21 cellular contexts compared by ENCODE assay signal in genomic region chr7:103687272-103687671, GRCh38.
DNase-seq lines count a peak whose midpoint lies in the region; ATAC-seq, FAIRE-seq and TF ChIP-seq lines count a peak whose summit lies in the region.
"Had no signal": no experiment of that assay in that cellular context is flagged by ENCODE, and none has a peak within 500 bp of the region (broad histone marks: within the 10 kb centered on the region; RNA-seq: fewer than 3 reads in every experiment).

No MANE protein-coding gene starts in this region.

- no peak overlapping the region for H3K23ac ChIP-seq in mesendoderm (ENCODE audit: low read length)

- H2BK120ac ChIP-seq in mesendoderm (ENCODE audit: low read depth, low read length) = no peak overlapping the region

- H3K79me1 ChIP-seq in mesendoderm (ENCODE audit: low read length) = no peaks in the 10 kb centered on the region

- H3K79me2 ChIP-seq in HepG2 (ENCODE audit: insufficient read depth, low read length) (no peaks in the 10 kb centered on the region), mesendoderm (ENCODE audit: control insufficient read depth, insufficient read depth, low read length) (no peaks in the 10 kb centered on the region)

- H3K9ac ChIP-seq in HepG2 (ENCODE audit: insufficient read depth, low read depth, low read length) = no peak overlapping the region
- no peak overlapping the region for H3K9ac ChIP-seq in mesendoderm (ENCODE audit: low read length)
- H3K9ac ChIP-seq: BLaER1 treated with 17β-estradiol and CSF1 and Interleukin-3, amounts not matched to agents 10 nM and 100 nM had no signal

- ATAC-seq in HepG2 (no peak), right lobe of liver (no peak), GM18858 (IDR thresholded peaks at IDR 0.05; ENCODE audit: unreplicated experiment) (no peak)
- ATAC-seq: A549; CD8-positive, alpha-beta T cell had no signal

- H3K4ac ChIP-seq in mesendoderm (ENCODE audit: low read depth, low read length) = no peak overlapping the region

- H3K4me1 ChIP-seq in HepG2 (ENCODE audit: insufficient read depth, low read length) = peaks cover 16% of the 10 kb centered on the region
- no peaks in the 10 kb centered on the region for H3K4me1 ChIP-seq in right lobe of liver
- no peaks in the 10 kb centered on the region for H3K4me1 ChIP-seq in mesendoderm (ENCODE audit: control insufficient read depth, low read depth, low read length)
- H3K4me1 ChIP-seq: A549; BLaER1 treated with 17β-estradiol and CSF1 and Interleukin-3, amounts not matched to agents 10 nM and 100 nM; Caco-2 had no signal

- H3K9me3 ChIP-seq in HepG2 (ENCODE audit: low read length) (no peaks in the 10 kb centered on the region), right lobe of liver (no peaks in the 10 kb centered on the region)
- H3K9me3 ChIP-seq: A549; BLaER1 treated with 17β-estradiol and CSF1 and Interleukin-3, amounts not matched to agents 10 nM and 100 nM; Caco-2 had no signal

- POLR2A ChIA-PET in HepG2 (lab: Yijun Ruan, JAX) = no interaction called here

- TF ChIP-seq CTCF in HepG2 (CRISPR knock-in tag; IDR thresholded peaks at IDR 0.05) (no peak), right lobe of liver (IDR thresholded peaks at IDR 0.05) (no peak)

- no peak overlapping the region for H4K8ac ChIP-seq in mesendoderm (ENCODE audit: low read depth, low read length)

- no peak overlapping the region for H3K27ac ChIP-seq in HepG2 (ENCODE audit: extremely low read length, insufficient read depth, low read length)
- no peak overlapping the region for H3K27ac ChIP-seq in right lobe of liver
- no peak overlapping the region for H3K27ac ChIP-seq in mesendoderm (ENCODE audit: low read depth, low read length)
- H3K27ac ChIP-seq: 22Rv1; A549; BLaER1 treated with 17β-estradiol and CSF1 and Interleukin-3, amounts not matched to agents 10 nM and 100 nM; C4-2B had no signal

- H3K4me3 ChIP-seq in HepG2 (replicated peaks in 1 of 3; ENCODE audit: insufficient read depth in 1 of 3, low read depth in 2 of 3, low read length in 3 of 3) (no peak overlapping the region), right lobe of liver (no peak overlapping the region), mesendoderm (ENCODE audit: low read length) (no peak overlapping the region)
- H3K4me3 ChIP-seq: A549; BLaER1 treated with 17β-estradiol and CSF1 and Interleukin-3, amounts not matched to agents 10 nM and 100 nM had no signal

- H4K5ac ChIP-seq in mesendoderm (ENCODE audit: low read length) = no peak overlapping the region

- FAIRE-seq in HepG2 (lab: Jason Lieb, UNC) = no peak
- FAIRE-seq: A549, D721Med, G401.6, GM12891 had no signal

- peak overlapping the region; percentile 28 for H3K18ac ChIP-seq in mesendoderm (ENCODE audit: low read length)

- H3K36me3 ChIP-seq in HepG2 (replicated peaks in 1 of 2; ENCODE audit: control insufficient read depth in 1 of 2, insufficient read depth in 2 of 2, low read length in 2 of 2) = peaks cover 0 to 8% of the 10 kb centered on the region in 2 experiments; a peak in 2 of 5 replicates
- no peaks in the 10 kb centered on the region for H3K36me3 ChIP-seq in right lobe of liver
- no peaks in the 10 kb centered on the region for H3K36me3 ChIP-seq in mesendoderm (ENCODE audit: control insufficient read depth, insufficient read depth, low read length)
- H3K36me3 ChIP-seq: BLaER1 treated with 17β-estradiol and CSF1 and Interleukin-3, amounts not matched to agents 10 nM and 100 nM had no signal

- H3K4me2 ChIP-seq in HepG2 (ENCODE audit: low read depth, low read length) (no peak overlapping the region), mesendoderm (ENCODE audit: low read length) (no peak overlapping the region)
- H3K4me2 ChIP-seq: A549; BLaER1 treated with 17β-estradiol and CSF1 and Interleukin-3, amounts not matched to agents 10 nM and 100 nM had no signal

- no peak for TF ChIP-seq POLR2A in HepG2 (IDR thresholded peaks at IDR 0.05; ENCODE audit: insufficient read depth in 1 of 2, low read depth in 2 of 2, low read length in 2 of 2)
- no peak for TF ChIP-seq POLR2A in right lobe of liver (IDR thresholded peaks at IDR 0.05)

- H2AFZ ChIP-seq in HepG2 (ENCODE audit: low read length) = no peak overlapping the region

- in situ Hi-C loops in HepG2 (cut with HindIII; ENCODE audit: extremely low pct_ligation_motif_present, low pct_unique_long_range_greater_than_20kb) = no loop called here

- intact Hi-C loops in HepG2 (cut with micrococcal nuclease; ENCODE audit: unreplicated experiment) (no loop called here), right lobe of liver (cut with DNase I) (no loop called here)

- no peak overlapping the region for H3K56ac ChIP-seq in mesendoderm (ENCODE audit: low read length)

- TF ChIP-seq RAD21 in HepG2 (CRISPR knock-in tag; IDR thresholded peaks at IDR 0.05) = no peak

- H3K27me3 ChIP-seq in HepG2 (ENCODE audit: control insufficient read depth in 1 of 2, insufficient read depth in 2 of 2, low read length in 2 of 2) = no peaks in the 10 kb centered on the region
- no peaks in the 10 kb centered on the region for H3K27me3 ChIP-seq in right lobe of liver
- H3K27me3 ChIP-seq in mesendoderm (ENCODE audit: insufficient read depth, low read length, poor library complexity) = no peaks in the 10 kb centered on the region
- H3K27me3 ChIP-seq: BLaER1 treated with 17β-estradiol and CSF1 and Interleukin-3, amounts not matched to agents 10 nM and 100 nM had no signal

- no TSS peak for BruUV-seq in HepG2 (replicated peaks; lab: Mats Ljungman, UMichigan)

- CTCF ChIA-PET in HepG2 (lab: Yijun Ruan, JAX; ENCODE audit: low intra/inter-chr PET ratio, low total read pairs) = no interaction called here

- no peak overlapping the region for H2BK5ac ChIP-seq in mesendoderm (ENCODE audit: low read length)

- H2BK15ac ChIP-seq in mesendoderm (replicated peaks; ENCODE audit: low read depth) = no peak overlapping the region

- 88% methylated on average over 1 of the region's 1 CpG for WGBS in HepG2 (ENCODE audit: low lambda C conversion rate)
- WGBS in right lobe of liver (ENCODE audit: insufficient coverage, low coverage, low lambda C conversion rate, missing lambda C conversion rate) = 92% methylated on average over 1 of the region's 1 CpG
- no CpG with 5 or more reads among the region's 1 CpG for WGBS in mesendoderm (ENCODE audit: extremely low coverage, insufficient coverage, low lambda C conversion rate)

- TF ChIP-seq EP300 in HepG2 (IDR thresholded peaks at IDR 0.05; ENCODE audit: low read depth in 2 of 2, low read length in 2 of 2) = no peak
- no peak for TF ChIP-seq EP300 in HepG2 (CRISPR knock-in tag; IDR thresholded peaks at IDR 0.05; ENCODE audit: borderline replicate concordance)

- no peak overlapping the region for H2AK5ac ChIP-seq in mesendoderm (ENCODE audit: low read length)

- no peaks in the 10 kb centered on the region for H4K20me1 ChIP-seq in HepG2 (ENCODE audit: insufficient read depth, low read length)
- H4K20me1 ChIP-seq: BLaER1 treated with 17β-estradiol and CSF1 and Interleukin-3, amounts not matched to agents 10 nM and 100 nM had no signal

- DNase-seq in DMS 273 (lab: John Stamatoyannopoulos, UW; ENCODE audit: unreplicated experiment) = peak; percentile 35
- no peak for DNase-seq in DMS 273 treated with DMSO at 0.1 percent for 48 hours (lab: John Stamatoyannopoulos, UW)
- DNase-seq in HepG2 (ENCODE audit: low spot score) = no peak
- no peak for DNase-seq in right lobe of liver
- no peak for DNase-seq in mesendoderm
- DNase-seq in dedifferentiated amniotic fluid mesenchymal stem cell (ENCODE audit: extremely low spot score) = no peak
- DNase-seq: AML-193; Caco-2; Calu3; CD4-positive, alpha-beta T cell; CD8-positive, alpha-beta T cell; DMS79 treated with DMSO at 0.1 percent for 48 hours; GF-D8 had no signal

TF ChIP-seq in HepG2, 621 proteins besides CTCF, POLR2A, EP300 and RAD21 (continues in another document):
- TF ChIP-seq ZFP41 (CRISPR knock-in tag; IDR thresholded peaks at IDR 0.05; ENCODE audit: borderline replicate concordance) = no peak
- no peak for TF ChIP-seq KDM6A (CRISPR knock-in tag; IDR thresholded peaks at IDR 0.05; ENCODE audit: low read depth)
- peak; percentile 77 for TF ChIP-seq ZNF629 (CRISPR knock-in tag; conservative IDR thresholded peaks at IDR 0.05)
- no peak for TF ChIP-seq HHEX (CRISPR knock-in tag; IDR thresholded peaks at IDR 0.05)
- TF ChIP-seq RBM22 (optimal IDR thresholded peaks at IDR 0.05; ENCODE audit: low read length) = peak; percentile 21
